In genomic region chr1:44810101-44810761, GRCh38 we compare ENCODE assay signal across 8 cellular contexts. TPM values are rescaled to one million over a fixed set of nuclear protein-coding genes. Genes with fewer than 3 reads are reported as not detected.
DNase-seq lines count a peak whose midpoint lies in the region; ATAC-seq and TF ChIP-seq lines count a peak whose summit lies in the region.

No MANE protein-coding gene starts in this region.

- peak; percentile 65 for DNase-seq in A673 (ENCODE audit: low spot score)
- DNase-seq in MG63: peak; percentile 92
- DNase-seq in amniotic epithelial cell (ENCODE audit: low read depth): peak; percentile 48
- peak; percentile 19 for DNase-seq in kidney glomerular epithelial cell (lab: John Stamatoyannopoulos, UW)
- DNase-seq in stimulated activated naive CD4-positive, alpha-beta T cell treated with Interleukin-2 at 50 U/mL for 16 hours (lab: John Stamatoyannopoulos, UW): peak; percentile 54
- DNase-seq in foreskin keratinocyte: no peak
- no peak for DNase-seq in ecto neural progenitor cell (ENCODE audit: low spot score)

- H3K36me3 ChIP-seq in A673 (ENCODE audit: insufficient read depth, low read length, poor library complexity, severe bottlenecking) (peaks cover 6% of the 10 kb centered on the region), MG63 (peaks cover 7% of the 10 kb centered on the region)

- H3K4me1 ChIP-seq in A673 (ENCODE audit: insufficient read depth, low read length, poor library complexity, severe bottlenecking) (peaks cover 55% of the 10 kb centered on the region), foreskin keratinocyte (peaks cover 30% of the 10 kb centered on the region)

- H3K27me3 ChIP-seq in A673 (replicated peaks; ENCODE audit: insufficient read depth, low read depth, low read length, poor library complexity) (no peaks in the 10 kb centered on the region), MG63 (no peaks in the 10 kb centered on the region), foreskin keratinocyte (no peaks in the 10 kb centered on the region)

- peak overlapping the region; percentile 98 for H3K27ac ChIP-seq in A673 (ENCODE audit: low read depth, low read length, poor library complexity, severe bottlenecking)
- no peak overlapping the region for H3K27ac ChIP-seq in foreskin keratinocyte

- no peaks in the 10 kb centered on the region for H3K9me3 ChIP-seq in A673 (ENCODE audit: low read depth, low read length, poor library complexity, severe bottlenecking)
- no peaks in the 10 kb centered on the region for H3K9me3 ChIP-seq in MG63

- POLR2A ChIA-PET in A673 (lab: Charles Lee; ENCODE audit: low non-redundant PET): no interaction called here

- no peak for ATAC-seq in HG02642 (IDR thresholded peaks at IDR 0.05; ENCODE audit: poor library complexity, unreplicated experiment)
- ATAC-seq in foreskin keratinocyte: no peak

- TF ChIP-seq CTCF in A673 (conservative IDR thresholded peaks at IDR 0.05; ENCODE audit: low read depth, low read length): no peak
- no peak for TF ChIP-seq CTCF in foreskin keratinocyte (conservative IDR thresholded peaks at IDR 0.05)

- intact Hi-C loops in A673 (cut with micrococcal nuclease; ENCODE audit: unreplicated experiment): no loop called here

- CTCF ChIA-PET in A673 (lab: Charles Lee): no interaction called here

- H3K4me3 ChIP-seq in A673 (ENCODE audit: low read depth, low read length, poor library complexity, severe bottlenecking) (peak overlapping the region; percentile 41), MG63 (no peak overlapping the region)

- no TSS peak for BruUV-seq in A673 (replicated peaks; lab: Mats Ljungman, UMichigan)

RNA-seq across cellular contexts. Expression of gene BTBD19, which starts 1.9 kb away (rescaled TPM):
- total RNA-seq in A673 (2021): 10.3 and 12.6 TPM in 2 replicates
- total RNA-seq in MG63 (2014; rRNA removed; shearing (Covaris generic); ENCODE audit: low replicate concordance): 1.0 and 1.2 TPM in 2 replicates
- total RNA-seq in foreskin keratinocyte: 1.6 and 1.9 TPM in 2 replicates
- 1.4 and 1.6 TPM in 2 replicates for polyA plus RNA-seq in foreskin keratinocyte

RNA-seq across cellular contexts. Expression of gene DYNLT4, which starts 3.1 kb away (rescaled TPM):
- 0.44 and 0.54 TPM in 2 replicates for total RNA-seq in A673 (2021)
- not detected in 2 replicates for total RNA-seq in MG63 (2014; rRNA removed; shearing (Covaris generic); ENCODE audit: low replicate concordance)
- not detected in 2 replicates for total RNA-seq in foreskin keratinocyte
- 0.09 TPM in 1 of 2 replicates, not detected in the other for polyA plus RNA-seq in foreskin keratinocyte

RNA-seq across cellular contexts. Expression of gene PLK3, which starts 10.1 kb away (rescaled TPM):
- total RNA-seq in A673 (2021) (10.8 and 15.6 TPM in 2 replicates), foreskin keratinocyte (34.2 and 35.6 TPM in 2 replicates)
- 5.3 and 5.9 TPM in 2 replicates for total RNA-seq in MG63 (2014; rRNA removed; shearing (Covaris generic); ENCODE audit: low replicate concordance)
- 39.3 and 39.9 TPM in 2 replicates for polyA plus RNA-seq in foreskin keratinocyte

RNA-seq across cellular contexts. Expression of gene BEST4, which starts 22.3 kb away (rescaled TPM):
- total RNA-seq in A673 (2021): not detected in 2 replicates
- total RNA-seq in MG63 (2014; rRNA removed; shearing (Covaris generic); ENCODE audit: low replicate concordance): not detected in 2 replicates
- total RNA-seq in foreskin keratinocyte: 0.14 TPM in 1 of 2 replicates, not detected in the other
- polyA plus RNA-seq in foreskin keratinocyte: 0.07 and 0.08 TPM in 2 replicates

RNA-seq across cellular contexts. Expression of gene PTCH2, which starts 32.8 kb away (rescaled TPM):
- total RNA-seq in A673 (2021) (2.3 and 3.2 TPM in 2 replicates), foreskin keratinocyte (0.31 and 0.67 TPM in 2 replicates)
- total RNA-seq in MG63 (2014; rRNA removed; shearing (Covaris generic); ENCODE audit: low replicate concordance): not detected in 2 replicates
- polyA plus RNA-seq in foreskin keratinocyte: 0.04 and 0.06 TPM in 2 replicates

Comparison
In these comparisons a context has a peak if more than half of its experiments do, and no peak if none do; other contexts are left out.
1. DNase-seq: peak in A673 (single experiment), MG63 (single experiment), amniotic epithelial cell (single experiment), kidney glomerular epithelial cell (single experiment) and stimulated activated naive CD4-positive, alpha-beta T cell treated with Interleukin-2 at 50 U/mL for 16 hours (single experiment); none in foreskin keratinocyte (0 of 2) and ecto neural progenitor cell (single experiment).